Comparison of ENCODE assay signal across 1 cellular context in the genomic region with DNA sequence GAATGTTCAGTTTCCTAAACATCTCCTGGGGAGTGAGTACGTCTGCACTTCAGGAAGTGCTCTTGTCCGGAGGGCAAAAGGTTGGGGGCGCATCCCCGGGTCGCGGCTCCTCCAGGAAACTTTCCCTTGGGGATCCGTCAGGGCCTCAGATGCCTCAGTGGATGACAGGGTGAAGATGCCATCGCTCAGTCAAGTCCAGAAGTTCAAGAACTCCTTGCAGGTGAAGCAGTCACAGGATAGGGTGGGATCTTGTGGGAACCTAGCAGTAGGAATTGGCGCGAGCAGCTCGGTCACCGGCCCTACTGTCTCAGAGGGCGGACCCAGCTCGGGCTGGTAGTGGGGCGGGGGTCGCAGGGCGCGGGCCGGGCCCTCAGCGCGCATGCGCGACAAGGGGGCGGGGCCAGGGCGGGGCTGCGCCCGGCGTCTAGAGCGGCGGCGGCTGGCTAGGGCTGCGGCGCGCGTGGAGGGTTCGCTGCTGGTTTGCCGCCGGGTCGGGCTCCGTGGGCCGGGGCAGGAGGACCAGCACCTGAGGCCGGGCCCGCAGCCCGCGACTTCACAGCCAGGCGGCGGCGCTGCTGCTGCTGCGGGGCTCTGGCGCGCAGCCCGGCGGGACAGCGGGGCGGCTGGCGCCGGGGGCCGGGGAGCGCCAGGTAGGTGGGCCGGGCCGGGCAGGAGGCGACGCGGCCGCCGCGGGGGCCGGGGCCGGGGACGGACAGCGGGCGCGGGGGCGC.
TF ChIP-seq lines count a peak whose summit lies in the region.

A gene (plus strand): TSS at position 423 of the 731 bp plus-strand sequence. CDS start 75,191 bp downstream, outside the sequence.

TF ChIP-seq in H1, 55 proteins besides CTCF, POLR2A, EP300 and RAD21:
- TF ChIP-seq, protein P1, sequence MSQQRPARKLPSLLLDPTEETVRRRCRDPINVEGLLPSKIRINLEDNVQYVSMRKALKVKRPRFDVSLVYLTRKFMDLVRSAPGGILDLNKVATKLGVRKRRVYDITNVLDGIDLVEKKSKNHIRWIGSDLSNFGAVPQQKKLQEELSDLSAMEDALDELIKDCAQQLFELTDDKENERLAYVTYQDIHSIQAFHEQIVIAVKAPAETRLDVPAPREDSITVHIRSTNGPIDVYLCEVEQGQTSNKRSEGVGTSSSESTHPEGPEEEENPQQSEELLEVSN (IDR thresholded peaks at IDR 0.05), result no peak
- TF ChIP-seq KDM5A (IDR thresholded peaks at IDR 0.05; ENCODE audit: low read length), result no peak
- TF ChIP-seq TCF12 (IDR thresholded peaks at IDR 0.05; ENCODE audit: low read depth, low read length), result no peak
- TF ChIP-seq RBBP5 (IDR thresholded peaks at IDR 0.05; ENCODE audit: borderline replicate concordance, low read depth, low read length), result peak; percentile 42; the same call in 1 of the 2 replicates
- 0 out of 2 replicates have a peak, but pooled peaks have one; percentile 14 for TF ChIP-seq POLR2AphosphoS5 (IDR thresholded peaks at IDR 0.05; ENCODE audit: low read depth, low read length)
- TF ChIP-seq BCL11A (IDR thresholded peaks at IDR 0.05; ENCODE audit: low read depth in 2 of 2, low read length in 2 of 2), result no peak
- TF ChIP-seq TEAD4 (IDR thresholded peaks at IDR 0.05; ENCODE audit: low read depth, low read length), result no peak
- TF ChIP-seq, protein P2, sequence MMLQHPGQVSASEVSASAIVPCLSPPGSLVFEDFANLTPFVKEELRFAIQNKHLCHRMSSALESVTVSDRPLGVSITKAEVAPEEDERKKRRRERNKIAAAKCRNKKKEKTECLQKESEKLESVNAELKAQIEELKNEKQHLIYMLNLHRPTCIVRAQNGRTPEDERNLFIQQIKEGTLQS (IDR thresholded peaks at IDR 0.05; ENCODE audit: insufficient read depth, low read depth, low read length), result no peak
- peak; percentile 65 for TF ChIP-seq NRF1 (IDR thresholded peaks at IDR 0.05; ENCODE audit: low read depth, low read length)
- TF ChIP-seq ASH2L (IDR thresholded peaks at IDR 0.05; ENCODE audit: low read length), result peak; percentile 66
- TF ChIP-seq SIX5 (IDR thresholded peaks at IDR 0.05; ENCODE audit: low read depth, low read length), result no peak
- TF ChIP-seq, protein P3, sequence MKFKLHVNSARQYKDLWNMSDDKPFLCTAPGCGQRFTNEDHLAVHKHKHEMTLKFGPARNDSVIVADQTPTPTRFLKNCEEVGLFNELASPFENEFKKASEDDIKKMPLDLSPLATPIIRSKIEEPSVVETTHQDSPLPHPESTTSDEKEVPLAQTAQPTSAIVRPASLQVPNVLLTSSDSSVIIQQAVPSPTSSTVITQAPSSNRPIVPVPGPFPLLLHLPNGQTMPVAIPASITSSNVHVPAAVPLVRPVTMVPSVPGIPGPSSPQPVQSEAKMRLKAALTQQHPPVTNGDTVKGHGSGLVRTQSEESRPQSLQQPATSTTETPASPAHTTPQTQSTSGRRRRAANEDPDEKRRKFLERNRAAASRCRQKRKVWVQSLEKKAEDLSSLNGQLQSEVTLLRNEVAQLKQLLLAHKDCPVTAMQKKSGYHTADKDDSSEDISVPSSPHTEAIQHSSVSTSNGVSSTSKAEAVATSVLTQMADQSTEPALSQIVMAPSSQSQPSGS (IDR thresholded peaks at IDR 0.05; ENCODE audit: low read length), result no peak
- no peak for TF ChIP-seq CREB1 (IDR thresholded peaks at IDR 0.05)
- no peak for TF ChIP-seq HDAC2 (IDR thresholded peaks at IDR 0.05; ENCODE audit: borderline replicate concordance in 1 of 2, low read depth in 2 of 2, low read length in 2 of 2)
- TF ChIP-seq YY1 (IDR thresholded peaks at IDR 0.05; ENCODE audit: low read depth, low read length), result no peak
- no peak for TF ChIP-seq SIN3A (conservative IDR thresholded peaks at IDR 0.05 in 1 of 2, IDR thresholded peaks at IDR 0.05 in 1 of 2; ENCODE audit: low read depth in 1 of 2, low read length in 2 of 2)
- TF ChIP-seq SUZ12 (IDR thresholded peaks at IDR 0.05; ENCODE audit: low read length), result no peak
- TF ChIP-seq GTF2F1 (IDR thresholded peaks at IDR 0.05; ENCODE audit: borderline replicate concordance, low read depth, low read length), result no peak
- TF ChIP-seq CHD2 (IDR thresholded peaks at IDR 0.05; ENCODE audit: low read length), result no peak
- no peak; the same call in 1 of the 2 replicates for TF ChIP-seq BACH1 (IDR thresholded peaks at IDR 0.05; ENCODE audit: low read length)
- peak; percentile 57; the same call in 1 of the 2 replicates for TF ChIP-seq PHF8 (conservative IDR thresholded peaks at IDR 0.05; ENCODE audit: low read depth, low read length)
- no peak for TF ChIP-seq RXRA (IDR thresholded peaks at IDR 0.05; ENCODE audit: insufficient read depth, low read depth, low read length)
